In the genomic region with DNA sequence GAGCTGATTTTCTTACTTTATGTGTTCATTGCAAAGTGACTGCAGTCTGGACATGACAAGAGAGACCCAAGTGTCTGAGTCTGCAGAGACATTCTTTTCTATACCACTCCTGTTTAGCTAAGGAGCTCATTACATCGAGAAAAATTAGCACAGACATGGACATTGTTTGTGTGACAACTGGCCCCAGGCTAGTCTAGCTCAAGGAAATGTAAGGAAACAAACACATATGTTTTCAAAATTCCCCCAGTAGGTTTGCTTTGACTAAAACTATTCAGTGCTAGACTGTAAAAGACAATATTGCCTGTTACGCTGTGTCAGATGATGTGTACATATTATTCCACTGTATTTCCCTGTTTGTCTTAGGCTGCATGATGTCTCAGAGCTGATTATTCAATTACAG, we compare ENCODE assay signal across 26 cellular contexts.
"Had no signal": no experiment of that assay in that cellular context is flagged by ENCODE, and none has a peak within 500 bp of the region (broad histone marks: within the 10 kb centered on the region; RNA-seq: fewer than 3 reads in every experiment).

No MANE protein-coding gene starts in this region.

- ATAC-seq: natural killer cell; right lobe of liver; stimulated activated memory B cell treated with anti-CD40 and anti-IgM and Interleukin-4, amounts not matched to agents 10 μg/mL and 1 μg/mL and 100 μg/mL, for 72 hours; stimulated activated naive CD8-positive, alpha-beta T cell treated with anti-CD3 and anti-CD28 coated beads, Interleukin-15, amount 100 ng/mL, for 72 hours had no signal

- H3K36me3 Mint-ChIP-seq: immature natural killer cell; mesothelial cell of epicardium; naive B cell; natural killer cell; stimulated activated memory B cell treated with anti-CD40 and anti-IgM and Interleukin-4, amounts not matched to agents 10 μg/mL and 1 μg/mL and 100 μg/mL, for 72 hours had no signal

- H3K27ac Mint-ChIP-seq: immature natural killer cell; mesothelial cell of epicardium; naive B cell; natural killer cell; nephron progenitor cell; progenitor cell of endocrine pancreas; stimulated activated memory B cell treated with anti-CD40 and anti-IgM and Interleukin-4, amounts not matched to agents 10 μg/mL and 1 μg/mL and 100 μg/mL, for 72 hours; stimulated activated naive CD8-positive, alpha-beta T cell treated with anti-CD3 and anti-CD28 coated beads, Interleukin-15, amount 100 ng/mL, for 72 hours; type B pancreatic cell had no signal

- H3K4me1 Mint-ChIP-seq: immature natural killer cell; naive B cell; natural killer cell; stimulated activated memory B cell treated with anti-CD40 and anti-IgM and Interleukin-4, amounts not matched to agents 10 μg/mL and 1 μg/mL and 100 μg/mL, for 72 hours; stimulated activated naive CD8-positive, alpha-beta T cell treated with anti-CD3 and anti-CD28 coated beads, Interleukin-15, amount 100 ng/mL, for 72 hours had no signal

- H3K9me3 Mint-ChIP-seq: mesothelial cell of epicardium; naive B cell; natural killer cell; nephron progenitor cell; stimulated activated memory B cell treated with anti-CD40 and anti-IgM and Interleukin-4, amounts not matched to agents 10 μg/mL and 1 μg/mL and 100 μg/mL, for 72 hours; stimulated activated naive CD8-positive, alpha-beta T cell treated with anti-CD3 and anti-CD28 coated beads, Interleukin-15, amount 100 ng/mL, for 72 hours; type B pancreatic cell had no signal

- H3K27me3 Mint-ChIP-seq: progenitor cell of endocrine pancreas, type B pancreatic cell had no signal

- DNase-seq: hypothalamus; immature natural killer cell; kidney; left ventricle myocardium inferior; mesendoderm; naive B cell; natural killer cell; nephron progenitor cell; ovary; right lobe of liver; stimulated activated CD4-positive, alpha-beta T cell treated with anti-CD3 and anti-CD28 coated beads, Interleukin-1b, Interleukin-23, amount 100 ng/mL, for 48 hours; stimulated activated CD4-positive, alpha-beta T cell treated with anti-CD3 and anti-CD28 coated beads, Interleukin-2, amount 100 ng/mL, for 48 hours; stimulated activated CD4-positive, alpha-beta T cell treated with anti-CD3 and anti-CD28 coated beads, Interleukin-4, amount 100 ng/mL, for 4 hours; stimulated activated CD8-positive, alpha-beta memory T cell treated with anti-CD3 and anti-CD28 coated beads, Interleukin-4, amount 100 ng/mL, for 48 hours; stimulated activated naive CD4-positive, alpha-beta T cell treated with Interleukin-2 at 50 U/mL for 16 hours; stimulated activated naive CD8-positive, alpha-beta T cell treated with anti-CD3 and anti-CD28 coated beads, Interleukin-15, amount 100 ng/mL, for 72 hours; substantia nigra; uterus had no signal

- H3K4me3 Mint-ChIP-seq: immature natural killer cell; mesothelial cell of epicardium; naive B cell; natural killer cell; nephron progenitor cell; stimulated activated memory B cell treated with anti-CD40 and anti-IgM and Interleukin-4, amounts not matched to agents 10 μg/mL and 1 μg/mL and 100 μg/mL, for 72 hours; stimulated activated naive CD8-positive, alpha-beta T cell treated with anti-CD3 and anti-CD28 coated beads, Interleukin-15, amount 100 ng/mL, for 72 hours; type B pancreatic cell had no signal

- H3K4me3 ChIP-seq: left ventricle myocardium inferior, lung, ovary, right atrium auricular region, right lobe of liver, smooth muscle cell, tibial nerve, uterus had no signal
